Comparison of ENCODE assay signal across 14 cellular contexts in genomic region chr11:2867722-2868548, GRCh38. TPM values are rescaled to one million over a fixed set of nuclear protein-coding genes. Genes with fewer than 3 reads are reported as not detected.
DNase-seq lines count a peak whose midpoint lies in the region; ATAC-seq and TF ChIP-seq lines count a peak whose summit lies in the region.
"Had no signal": no experiment of that assay in that cellular context is flagged by ENCODE, and none has a peak within 500 bp of the region (broad histone marks: within the 10 kb centered on the region; RNA-seq: fewer than 3 reads in every experiment).

No MANE protein-coding gene starts in this region.

- WGBS in suprapubic skin = 73% methylated on average over 25 of the region's 25 CpGs

- TF ChIP-seq POLR2A in suprapubic skin (IDR thresholded peaks at IDR 0.05) = no peak

- H3K27me3 ChIP-seq in left ventricle myocardium inferior (ENCODE audit: low read depth) (peaks cover 74% of the 10 kb centered on the region), upper lobe of right lung (peaks cover 32% of the 10 kb centered on the region), suprapubic skin (peaks cover 61% of the 10 kb centered on the region)

- H3K4me3 Mint-ChIP-seq in natural killer cell treated with Interleukin-12 subunit alpha and Interleukin-12 subunit beta and Interleukin-15 and Interleukin-18, amount 100 ng/mL, for 72 hours = peak overlapping the region; percentile 66
- H3K4me3 Mint-ChIP-seq: activated naive CD4-positive, alpha-beta T cell treated with anti-CD3 and anti-CD28 coated beads, Interleukin-2, amount 10 ng/mL, durations not matched to agents 7 days and 5 days had no signal

- H3K9me3 ChIP-seq in left ventricle myocardium inferior (replicated peaks) (no peaks in the 10 kb centered on the region), upper lobe of right lung (no peaks in the 10 kb centered on the region), suprapubic skin (no peaks in the 10 kb centered on the region)
- H3K9me3 ChIP-seq: neutrophil had no signal

- no peak for TF ChIP-seq EP300 in suprapubic skin (IDR thresholded peaks at IDR 0.05)

- H3K9me3 Mint-ChIP-seq in natural killer cell treated with Interleukin-12 subunit alpha and Interleukin-12 subunit beta and Interleukin-15 and Interleukin-18, amount 100 ng/mL, for 72 hours = no peaks in the 10 kb centered on the region
- H3K9me3 Mint-ChIP-seq: activated naive CD4-positive, alpha-beta T cell treated with anti-CD3 and anti-CD28 coated beads, Interleukin-2, amount 10 ng/mL, durations not matched to agents 7 days and 5 days had no signal

- H3K27me3 Mint-ChIP-seq in natural killer cell treated with Interleukin-12 subunit alpha and Interleukin-12 subunit beta and Interleukin-15 and Interleukin-18, amount 100 ng/mL, for 72 hours = peaks cover 31 to 50% of the 10 kb centered on the region in 2 donors

- H3K4me1 ChIP-seq in left ventricle myocardium inferior (peaks cover 29% of the 10 kb centered on the region), upper lobe of right lung (peaks cover 7% of the 10 kb centered on the region), suprapubic skin (peaks cover 17% of the 10 kb centered on the region)

- H3K27ac ChIP-seq in left ventricle myocardium inferior (replicated peaks) (peak overlapping the region; percentile 44), upper lobe of right lung (no peak overlapping the region), suprapubic skin (no peak overlapping the region)
- H3K27ac ChIP-seq: neutrophil had no signal

- peaks cover 11 to 17% of the 10 kb centered on the region in 2 donors for H3K4me1 Mint-ChIP-seq in natural killer cell treated with Interleukin-12 subunit alpha and Interleukin-12 subunit beta and Interleukin-15 and Interleukin-18, amount 100 ng/mL, for 72 hours (ENCODE audit: low read depth in 2 of 2)

- peak overlapping the region; percentile 56 for H3K4me3 ChIP-seq in left ventricle myocardium inferior
- peak overlapping the region; percentile 30 for H3K4me3 ChIP-seq in upper lobe of right lung
- H3K4me3 ChIP-seq in suprapubic skin = no peak overlapping the region

- no peak for ATAC-seq in natural killer cell treated with Interleukin-12 subunit alpha and Interleukin-12 subunit beta and Interleukin-15 and Interleukin-18, amount 100 ng/mL, for 72 hours
- ATAC-seq in upper lobe of right lung = no peak

- H3K36me3 ChIP-seq in left ventricle myocardium inferior (no peaks in the 10 kb centered on the region), upper lobe of right lung (no peaks in the 10 kb centered on the region), suprapubic skin (no peaks in the 10 kb centered on the region)
- H3K36me3 ChIP-seq: neutrophil had no signal

- no peak for TF ChIP-seq CTCF in left ventricle myocardium inferior (IDR thresholded peaks at IDR 0.05; ENCODE audit: borderline replicate concordance)
- no peak for TF ChIP-seq CTCF in upper lobe of right lung (IDR thresholded peaks at IDR 0.05)
- no peak for TF ChIP-seq CTCF in suprapubic skin (IDR thresholded peaks at IDR 0.05)

- H3K36me3 Mint-ChIP-seq in natural killer cell treated with Interleukin-12 subunit alpha and Interleukin-12 subunit beta and Interleukin-15 and Interleukin-18, amount 100 ng/mL, for 72 hours = no peaks in the 10 kb centered on the region
- H3K36me3 Mint-ChIP-seq: activated naive CD4-positive, alpha-beta T cell treated with anti-CD3 and anti-CD28 coated beads, Interleukin-2, amount 10 ng/mL, durations not matched to agents 7 days and 5 days had no signal

- intact Hi-C loops in left ventricle myocardium inferior (cut with micrococcal nuclease) (no loop called here), cardiac septum (cut with DNase I) (no loop called here), upper lobe of right lung (cut with DNase I) (no loop called here)

- DNase-seq in left ventricle myocardium inferior = no peak
- DNase-seq in cardiac septum (ENCODE audit: low spot score) = no peak
- DNase-seq in dermis blood vessel endothelial cell = peak; percentile 27
- no peak for DNase-seq in natural killer cell treated with Interleukin-12 subunit alpha and Interleukin-12 subunit beta and Interleukin-15 and Interleukin-18, amount 100 ng/mL, for 72 hours (ENCODE audit: low spot score)
- no peak for DNase-seq in upper lobe of right lung
- DNase-seq in activated naive CD4-positive, alpha-beta T cell (lab: John Stamatoyannopoulos, UW) = no peak
- no peak for DNase-seq in NCI-H345 treated with DMSO at 0.1 percent for 48 hours (lab: John Stamatoyannopoulos, UW; ENCODE audit: unreplicated experiment)
- no peak for DNase-seq in suprapubic skin (ENCODE audit: low spot score in 2 of 2)
- DNase-seq: activated naive CD4-positive, alpha-beta T cell treated with anti-CD3 and anti-CD28 coated beads, Interleukin-2, amount 10 ng/mL, durations not matched to agents 7 days and 5 days; DMS153; NCI-H1436 treated with DMSO at 0.1 percent for 48 hours; SHP77; stimulated activated CD4-positive, alpha-beta T cell treated with anti-CD3 and anti-CD28 coated beads, Interleukin-12 subunit alpha, Interleukin-12 subunit beta, amount 100 ng/mL, for 4 hours had no signal

- H3K27ac Mint-ChIP-seq in natural killer cell treated with Interleukin-12 subunit alpha and Interleukin-12 subunit beta and Interleukin-15 and Interleukin-18, amount 100 ng/mL, for 72 hours = no peak overlapping the region
- H3K27ac Mint-ChIP-seq: activated naive CD4-positive, alpha-beta T cell treated with anti-CD3 and anti-CD28 coated beads, Interleukin-2, amount 10 ng/mL, durations not matched to agents 7 days and 5 days had no signal

RNA-seq across cellular contexts. Expression of gene CDKN1C, which starts 17.6 kb away (rescaled TPM):
- total RNA-seq in left ventricle myocardium inferior (33.0 TPM), cardiac septum (11.5 TPM), dermis blood vessel endothelial cell (37.2 and 53.8 TPM in 2 replicates), upper lobe of right lung (42.1 TPM), suprapubic skin (10 to 100 TPM; 14.3 to 50.9 (median 37.3) TPM)
- 1 to 10 TPM; 1.2 to 2.0 TPM for total RNA-seq in natural killer cell treated with Interleukin-12 subunit alpha and Interleukin-12 subunit beta and Interleukin-15 and Interleukin-18, amount 100 ng/mL, for 72 hours
